Comparison of ENCODE assay signal across 8 cellular contexts in the genomic region with DNA sequence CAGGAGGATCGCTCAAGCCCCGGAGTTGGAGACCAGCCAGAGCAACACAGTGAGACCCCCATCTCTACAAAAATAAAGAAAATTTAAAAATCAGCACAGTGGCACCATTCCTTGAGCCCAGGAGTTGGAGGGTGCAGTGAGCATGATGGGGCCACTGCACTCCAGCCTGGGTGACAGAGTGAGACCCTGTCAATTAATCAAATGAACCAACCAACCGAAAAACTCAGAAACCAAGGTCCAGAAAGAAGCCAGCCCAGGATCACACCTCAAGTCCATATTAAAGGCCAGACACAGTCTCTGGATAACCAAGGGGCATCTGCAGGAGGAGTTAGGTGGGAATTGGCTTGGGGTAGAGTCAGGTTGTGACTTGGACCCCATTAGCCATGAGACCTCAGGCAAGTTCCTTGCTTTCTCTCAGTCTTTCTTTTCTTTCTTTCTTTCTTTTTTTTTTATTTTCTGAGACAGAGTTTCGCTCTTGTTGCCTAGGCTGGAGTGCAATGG. TPM values are rescaled to one million over a fixed set of nuclear protein-coding genes. Genes with fewer than 3 reads are reported as not detected.
DNase-seq lines count a peak whose midpoint lies in the region; ATAC-seq, FAIRE-seq and TF ChIP-seq lines count a peak whose summit lies in the region.

No MANE protein-coding gene starts in this region.

- H3K27me3 ChIP-seq in HepG2 (ENCODE audit: control insufficient read depth in 1 of 2, insufficient read depth in 2 of 2, low read length in 2 of 2) (no peaks in the 10 kb centered on the region; a peak in 1 of 5 replicates), thymus (ENCODE audit: control insufficient read depth, insufficient read depth) (no peaks in the 10 kb centered on the region)

- peak overlapping the region; percentile 97 for H3K9ac ChIP-seq in HepG2 (ENCODE audit: insufficient read depth, low read depth, low read length)

- H3K27ac ChIP-seq in HepG2 (ENCODE audit: extremely low read length, insufficient read depth, low read length) (peak overlapping the region; percentile 87), thymus (ENCODE audit: low read depth) (peak overlapping the region; percentile 87)

- H3K4me3 Mint-ChIP-seq in activated CD4-positive, alpha-beta T cell treated with anti-CD3 and anti-CD28 coated beads, Interleukin-2, amount 10 ng/mL, durations not matched to agents 24 days and 14 days, result peak overlapping the region; percentile 95

- H3K27ac Mint-ChIP-seq in activated CD4-positive, alpha-beta T cell treated with anti-CD3 and anti-CD28 coated beads, Interleukin-2, amount 10 ng/mL, durations not matched to agents 24 days and 14 days, result peak overlapping the region; percentile 92

- TSS peak; percentile 93 for BruUV-seq in HepG2 (replicated peaks; lab: Mats Ljungman, UMichigan)

- H3K4me1 Mint-ChIP-seq in activated CD4-positive, alpha-beta T cell treated with anti-CD3 and anti-CD28 coated beads, Interleukin-2, amount 10 ng/mL, durations not matched to agents 24 days and 14 days, result peaks cover 18% of the 10 kb centered on the region

- CTCF ChIA-PET in HepG2 (lab: Yijun Ruan, JAX; ENCODE audit: low intra/inter-chr PET ratio, low total read pairs), result no interaction called here

- H3K9me3 ChIP-seq in HepG2 (ENCODE audit: low read length) (no peaks in the 10 kb centered on the region), thymus (ENCODE audit: control insufficient read depth) (no peaks in the 10 kb centered on the region)

- H3K4me1 ChIP-seq in HepG2 (ENCODE audit: insufficient read depth, low read length) (peaks cover 52% of the 10 kb centered on the region), thymus (ENCODE audit: control insufficient read depth, insufficient read depth, low read length) (peaks cover 13% of the 10 kb centered on the region)

- H3K9me3 Mint-ChIP-seq in activated CD4-positive, alpha-beta T cell treated with anti-CD3 and anti-CD28 coated beads, Interleukin-2, amount 10 ng/mL, durations not matched to agents 24 days and 14 days, result no peaks in the 10 kb centered on the region

- H2AFZ ChIP-seq in HepG2 (ENCODE audit: low read length), result no peak overlapping the region

- POLR2A ChIA-PET in HepG2 (lab: Yijun Ruan, JAX), result interaction anchor here (0.6 to 4.4 kb wide), 13 partner anchors 10 to 167 kb away, joined by 3 to 80 read pairs (median 12); a partner anchor contains a TSS

- H3K4me3 ChIP-seq in astrocyte of the cerebellum (ENCODE audit: low read depth, low read length), result peak overlapping the region; percentile 75
- peak overlapping the region; percentile 88 to 100 (median 94) for H3K4me3 ChIP-seq in HepG2 (replicated peaks in 1 of 3; ENCODE audit: insufficient read depth in 1 of 3, low read depth in 2 of 3, low read length in 3 of 3)
- H3K4me3 ChIP-seq in thymus (ENCODE audit: low read length), result peak overlapping the region; percentile 73

- 24% methylated on average over 4 of the region's 4 CpGs for WGBS in HepG2 (ENCODE audit: low lambda C conversion rate)
- 26% methylated on average over 4 of the region's 4 CpGs for WGBS in thymus

- no peaks in the 10 kb centered on the region for H3K36me3 Mint-ChIP-seq in activated CD4-positive, alpha-beta T cell treated with anti-CD3 and anti-CD28 coated beads, Interleukin-2, amount 10 ng/mL, durations not matched to agents 24 days and 14 days (ENCODE audit: low read depth)

- FAIRE-seq in HepG2 (lab: Jason Lieb, UNC), result no peak

- ATAC-seq in HepG2, result peak; percentile 1; the same call in 2 of the 3 replicates

- TF ChIP-seq CTCF in astrocyte of the cerebellum (IDR thresholded peaks at IDR 0.05; ENCODE audit: low read depth, low read length, missing control alignments) (no peak), HepG2 (CRISPR knock-in tag; IDR thresholded peaks at IDR 0.05) (no peak)

- DNase-seq in activated CD4-positive, alpha-beta T cell treated with anti-CD3 and anti-CD28 coated beads, Interleukin-2, amount 10 ng/mL, durations not matched to agents 24 days and 14 days, result no peak
- DNase-seq in activated CD4-positive, alpha-beta T cell treated with anti-CD3 and anti-CD28 coated beads for 1 hour, result no peak
- DNase-seq in astrocyte of the cerebellum (ENCODE audit: low read depth), result no peak
- DNase-seq in HepG2 (ENCODE audit: low spot score), result no peak
- no peak for DNase-seq in DMS 273 (lab: John Stamatoyannopoulos, UW; ENCODE audit: unreplicated experiment)
- DNase-seq in effector CD4-positive, alpha-beta T cell, result no peak
- no peak for DNase-seq in DMS53 treated with DMSO at 0.1 percent for 48 hours (lab: John Stamatoyannopoulos, UW; ENCODE audit: unreplicated experiment)

- H3K36me3 ChIP-seq in HepG2 (replicated peaks in 1 of 2; ENCODE audit: control insufficient read depth in 1 of 2, insufficient read depth in 2 of 2, low read length in 2 of 2), result no peaks in the 10 kb centered on the region
- H3K36me3 ChIP-seq in thymus (ENCODE audit: control insufficient read depth, insufficient read depth), result no peaks in the 10 kb centered on the region

- peak overlapping the region; percentile 100 for H3K4me2 ChIP-seq in HepG2 (ENCODE audit: low read depth, low read length)

- intact Hi-C loops in activated CD4-positive, alpha-beta T cell treated with anti-CD3 and anti-CD28 coated beads, Interleukin-2, amount 10 ng/mL, durations not matched to agents 24 days and 14 days (cut with micrococcal nuclease), result loop anchor here (2.0 kb wide), 1 partner anchor 18 kb away; a partner anchor contains a TSS
- intact Hi-C loops in HepG2 (cut with micrococcal nuclease; ENCODE audit: unreplicated experiment), result no loop called here

- H3K27me3 Mint-ChIP-seq in activated CD4-positive, alpha-beta T cell treated with anti-CD3 and anti-CD28 coated beads, Interleukin-2, amount 10 ng/mL, durations not matched to agents 24 days and 14 days, result no peaks in the 10 kb centered on the region

- H4K20me1 ChIP-seq in HepG2 (ENCODE audit: insufficient read depth, low read length), result no peaks in the 10 kb centered on the region

- in situ Hi-C loops in astrocyte of the cerebellum (cut with HindIII; ENCODE audit: low sequenced_read_pairs), result no loop called here
- in situ Hi-C loops in HepG2 (cut with HindIII; ENCODE audit: extremely low pct_ligation_motif_present, low pct_unique_long_range_greater_than_20kb), result no loop called here

- no peak for TF ChIP-seq RAD21 in HepG2 (CRISPR knock-in tag; IDR thresholded peaks at IDR 0.05)

- TF ChIP-seq POLR2A in HepG2 (IDR thresholded peaks at IDR 0.05; ENCODE audit: insufficient read depth in 1 of 2, low read depth in 2 of 2, low read length in 2 of 2), result no peak

- TF ChIP-seq EP300 in HepG2 (IDR thresholded peaks at IDR 0.05; ENCODE audit: low read depth in 2 of 2, low read length in 2 of 2), result no peak
- TF ChIP-seq EP300 in HepG2 (CRISPR knock-in tag; IDR thresholded peaks at IDR 0.05; ENCODE audit: borderline replicate concordance), result no peak

- H3K79me2 ChIP-seq in HepG2 (ENCODE audit: insufficient read depth, low read length), result peaks cover 18% of the 10 kb centered on the region

RNA-seq across cellular contexts. Expression of a gene that starts 2.4 kb away (rescaled TPM):
- 0.42 and 0.83 TPM in 2 replicates for total RNA-seq in activated CD4-positive, alpha-beta T cell treated with anti-CD3 and anti-CD28 coated beads, Interleukin-2, amount 10 ng/mL, durations not matched to agents 24 days and 14 days
- 0.77 and 0.93 TPM in 2 replicates for total RNA-seq in HepG2 (2016; rRNA removed; fragmentation: Illumina TruSeq; extraction: Trizol)
- 0.88 and 1.6 TPM in 2 replicates for total RNA-seq in HepG2 (2016; cell fraction: cytosol; rRNA removed; fragmentation: Illumina TruSeq; extraction: Trizol; ENCODE audit: low read depth)
- 1.00 and 1.1 TPM in 2 replicates for total RNA-seq in HepG2 (2016; cell fraction: insoluble cytoplasmic fraction; rRNA removed; fragmentation: Illumina TruSeq; extraction: Trizol)
- 0.71 and 0.90 TPM in 2 replicates for total RNA-seq in HepG2 (2016; cell fraction: membrane; rRNA removed; fragmentation: Illumina TruSeq; extraction: Trizol)
- total RNA-seq in HepG2 (2016; cell fraction: nucleus; rRNA removed; fragmentation: Illumina TruSeq; extraction: Trizol), result 0.53 and 1.1 TPM in 2 replicates
- polyA plus RNA-seq in HepG2 (2011; rRNA removed), result 0.34 and 0.54 TPM in 2 replicates
- polyA plus RNA-seq in HepG2 (2011; cell fraction: cytosol; rRNA removed), result 0.22 and 0.75 TPM in 2 replicates
- polyA plus RNA-seq in HepG2 (2011; cell fraction: nucleus; rRNA removed), result 2.1 and 2.9 TPM in 2 replicates
- polyA plus RNA-seq in HepG2 (2012), result 3.1 and 4.6 TPM in 2 replicates
- polyA plus RNA-seq in HepG2 (2016; cell fraction: cytosol; fragmentation: Illumina TruSeq; extraction: Trizol; ENCODE audit: low read depth), result 0.66 and 0.93 TPM in 2 replicates
- polyA plus RNA-seq in HepG2 (2016; cell fraction: insoluble cytoplasmic fraction; fragmentation: Illumina TruSeq; extraction: Trizol; ENCODE audit: low read depth), result 0.40 and 0.55 TPM in 2 replicates
- polyA plus RNA-seq in HepG2 (2016; cell fraction: membrane; fragmentation: Illumina TruSeq; extraction: Trizol; ENCODE audit: low read depth), result 0.49 TPM in 2 replicates
- polyA plus RNA-seq in HepG2 (2016; cell fraction: nucleus; fragmentation: Illumina TruSeq; extraction: Trizol; ENCODE audit: insufficient read depth, low read depth), result 1.3 and 1.4 TPM in 2 replicates
- 0.94 and 1.4 TPM in 2 replicates for polyA minus RNA-seq in HepG2 (2011; rRNA and poly(A)+ RNA removed; ENCODE audit: low replicate concordance)
- 0.62 and 0.89 TPM in 2 replicates for polyA minus RNA-seq in HepG2 (2011; cell fraction: cytosol; rRNA and poly(A)+ RNA removed)
- 1.2 and 1.3 TPM in 2 replicates for polyA minus RNA-seq in HepG2 (2011; cell fraction: nucleus; rRNA and poly(A)+ RNA removed)
- 6.1 TPM for polyA plus RNA-seq in thymus

RNA-seq across cellular contexts. Expression of a gene that starts 6.8 kb away (rescaled TPM):
- 97.7 and 109 TPM in 2 replicates for total RNA-seq in activated CD4-positive, alpha-beta T cell treated with anti-CD3 and anti-CD28 coated beads, Interleukin-2, amount 10 ng/mL, durations not matched to agents 24 days and 14 days
- 90.7 and 115 TPM in 2 replicates for total RNA-seq in HepG2 (2016; rRNA removed; fragmentation: Illumina TruSeq; extraction: Trizol)
- 22.2 and 24.7 TPM in 2 replicates for total RNA-seq in HepG2 (2016; cell fraction: cytosol; rRNA removed; fragmentation: Illumina TruSeq; extraction: Trizol; ENCODE audit: low read depth)
- 99.1 and 105 TPM in 2 replicates for total RNA-seq in HepG2 (2016; cell fraction: insoluble cytoplasmic fraction; rRNA removed; fragmentation: Illumina TruSeq; extraction: Trizol)
- total RNA-seq in HepG2 (2016; cell fraction: membrane; rRNA removed; fragmentation: Illumina TruSeq; extraction: Trizol), result 64.5 and 68.5 TPM in 2 replicates
- total RNA-seq in HepG2 (2016; cell fraction: nucleus; rRNA removed; fragmentation: Illumina TruSeq; extraction: Trizol), result 102 and 126 TPM in 2 replicates
- 125 and 158 TPM in 2 replicates for polyA plus RNA-seq in HepG2 (2011; rRNA removed)
- polyA plus RNA-seq in HepG2 (2011; cell fraction: cytosol; rRNA removed), result 60.6 and 76.3 TPM in 2 replicates
- 464 and 551 TPM in 2 replicates for polyA plus RNA-seq in HepG2 (2011; cell fraction: nucleus; rRNA removed)
- polyA plus RNA-seq in HepG2 (2012), result 189 and 231 TPM in 2 replicates
- 24.2 and 25.6 TPM in 2 replicates for polyA plus RNA-seq in HepG2 (2016; cell fraction: cytosol; fragmentation: Illumina TruSeq; extraction: Trizol; ENCODE audit: low read depth)
- 120 and 149 TPM in 2 replicates for polyA plus RNA-seq in HepG2 (2016; cell fraction: insoluble cytoplasmic fraction; fragmentation: Illumina TruSeq; extraction: Trizol; ENCODE audit: low read depth)
- 59.9 and 61.3 TPM in 2 replicates for polyA plus RNA-seq in HepG2 (2016; cell fraction: membrane; fragmentation: Illumina TruSeq; extraction: Trizol; ENCODE audit: low read depth)
- polyA plus RNA-seq in HepG2 (2016; cell fraction: nucleus; fragmentation: Illumina TruSeq; extraction: Trizol; ENCODE audit: insufficient read depth, low read depth), result 256 and 260 TPM in 2 replicates
- polyA minus RNA-seq in HepG2 (2011; rRNA and poly(A)+ RNA removed; ENCODE audit: low replicate concordance), result 127 and 141 TPM in 2 replicates
- 69.1 and 69.4 TPM in 2 replicates for polyA minus RNA-seq in HepG2 (2011; cell fraction: cytosol; rRNA and poly(A)+ RNA removed)
- 69.1 and 80.1 TPM in 2 replicates for polyA minus RNA-seq in HepG2 (2011; cell fraction: nucleus; rRNA and poly(A)+ RNA removed)
- polyA plus RNA-seq in thymus, result 89.3 TPM

RNA-seq across cellular contexts. Expression of a gene that starts 11.7 kb away (rescaled TPM):
- 67.8 and 72.6 TPM in 2 replicates for total RNA-seq in activated CD4-positive, alpha-beta T cell treated with anti-CD3 and anti-CD28 coated beads, Interleukin-2, amount 10 ng/mL, durations not matched to agents 24 days and 14 days
- total RNA-seq in HepG2 (2016; rRNA removed; fragmentation: Illumina TruSeq; extraction: Trizol), result 38.9 and 40.2 TPM in 2 replicates
- total RNA-seq in HepG2 (2016; cell fraction: cytosol; rRNA removed; fragmentation: Illumina TruSeq; extraction: Trizol; ENCODE audit: low read depth), result 28.0 and 30.5 TPM in 2 replicates
- 37.2 and 39.5 TPM in 2 replicates for total RNA-seq in HepG2 (2016; cell fraction: insoluble cytoplasmic fraction; rRNA removed; fragmentation: Illumina TruSeq; extraction: Trizol)
- 34.6 and 39.3 TPM in 2 replicates for total RNA-seq in HepG2 (2016; cell fraction: membrane; rRNA removed; fragmentation: Illumina TruSeq; extraction: Trizol)
- 34.5 and 44.1 TPM in 2 replicates for total RNA-seq in HepG2 (2016; cell fraction: nucleus; rRNA removed; fragmentation: Illumina TruSeq; extraction: Trizol)
- polyA plus RNA-seq in HepG2 (2011; rRNA removed) (74.4 and 85.4 TPM in 2 replicates), thymus (45.2 TPM)
- 53.2 and 55.1 TPM in 2 replicates for polyA plus RNA-seq in HepG2 (2011; cell fraction: cytosol; rRNA removed)
- polyA plus RNA-seq in HepG2 (2011; cell fraction: nucleus; rRNA removed), result 173 and 195 TPM in 2 replicates
- 41.9 and 49.7 TPM in 2 replicates for polyA plus RNA-seq in HepG2 (2012)
- 14.9 and 18.6 TPM in 2 replicates for polyA plus RNA-seq in HepG2 (2016; cell fraction: cytosol; fragmentation: Illumina TruSeq; extraction: Trizol; ENCODE audit: low read depth)
- 55.1 and 57.7 TPM in 2 replicates for polyA plus RNA-seq in HepG2 (2016; cell fraction: insoluble cytoplasmic fraction; fragmentation: Illumina TruSeq; extraction: Trizol; ENCODE audit: low read depth)
- 24.6 and 25.0 TPM in 2 replicates for polyA plus RNA-seq in HepG2 (2016; cell fraction: membrane; fragmentation: Illumina TruSeq; extraction: Trizol; ENCODE audit: low read depth)
- polyA plus RNA-seq in HepG2 (2016; cell fraction: nucleus; fragmentation: Illumina TruSeq; extraction: Trizol; ENCODE audit: insufficient read depth, low read depth), result 99.9 and 109 TPM in 2 replicates
- 81.6 and 104 TPM in 2 replicates for polyA minus RNA-seq in HepG2 (2011; rRNA and poly(A)+ RNA removed; ENCODE audit: low replicate concordance)
- polyA minus RNA-seq in HepG2 (2011; cell fraction: cytosol; rRNA and poly(A)+ RNA removed), result 29.7 and 33.3 TPM in 2 replicates
- 50.6 and 76.5 TPM in 2 replicates for polyA minus RNA-seq in HepG2 (2011; cell fraction: nucleus; rRNA and poly(A)+ RNA removed)

RNA-seq across cellular contexts. Expression of a gene that starts 19.1 kb away (rescaled TPM):
- total RNA-seq in activated CD4-positive, alpha-beta T cell treated with anti-CD3 and anti-CD28 coated beads, Interleukin-2, amount 10 ng/mL, durations not matched to agents 24 days and 14 days, result 20.4 and 20.7 TPM in 2 replicates
- total RNA-seq in HepG2 (2016; rRNA removed; fragmentation: Illumina TruSeq; extraction: Trizol), result 13.1 and 40.1 TPM in 2 replicates
- 11.7 and 11.8 TPM in 2 replicates for total RNA-seq in HepG2 (2016; cell fraction: cytosol; rRNA removed; fragmentation: Illumina TruSeq; extraction: Trizol; ENCODE audit: low read depth)
- 11.6 and 40.3 TPM in 2 replicates for total RNA-seq in HepG2 (2016; cell fraction: insoluble cytoplasmic fraction; rRNA removed; fragmentation: Illumina TruSeq; extraction: Trizol)
- total RNA-seq in HepG2 (2016; cell fraction: membrane; rRNA removed; fragmentation: Illumina TruSeq; extraction: Trizol), result 16.4 and 17.9 TPM in 2 replicates
- 46.8 and 52.2 TPM in 2 replicates for total RNA-seq in HepG2 (2016; cell fraction: nucleus; rRNA removed; fragmentation: Illumina TruSeq; extraction: Trizol)
- polyA plus RNA-seq in HepG2 (2011; rRNA removed) (28.2 and 29.4 TPM in 2 replicates), thymus (33.6 TPM)
- polyA plus RNA-seq in HepG2 (2011; cell fraction: cytosol; rRNA removed), result 19.2 and 36.3 TPM in 2 replicates
- 76.6 and 98.9 TPM in 2 replicates for polyA plus RNA-seq in HepG2 (2011; cell fraction: nucleus; rRNA removed)
- polyA plus RNA-seq in HepG2 (2012), result 20.7 and 21.0 TPM in 2 replicates
- polyA plus RNA-seq in HepG2 (2016; cell fraction: cytosol; fragmentation: Illumina TruSeq; extraction: Trizol; ENCODE audit: low read depth), result 8.0 and 8.6 TPM in 2 replicates
- 12.0 and 16.4 TPM in 2 replicates for polyA plus RNA-seq in HepG2 (2016; cell fraction: insoluble cytoplasmic fraction; fragmentation: Illumina TruSeq; extraction: Trizol; ENCODE audit: low read depth)
- polyA plus RNA-seq in HepG2 (2016; cell fraction: membrane; fragmentation: Illumina TruSeq; extraction: Trizol; ENCODE audit: low read depth), result 11.8 and 12.2 TPM in 2 replicates
- 83.1 and 85.8 TPM in 2 replicates for polyA plus RNA-seq in HepG2 (2016; cell fraction: nucleus; fragmentation: Illumina TruSeq; extraction: Trizol; ENCODE audit: insufficient read depth, low read depth)
- polyA minus RNA-seq in HepG2 (2011; rRNA and poly(A)+ RNA removed; ENCODE audit: low replicate concordance), result 23.9 and 52.5 TPM in 2 replicates
- 17.1 and 17.5 TPM in 2 replicates for polyA minus RNA-seq in HepG2 (2011; cell fraction: cytosol; rRNA and poly(A)+ RNA removed)
- 31.7 and 32.4 TPM in 2 replicates for polyA minus RNA-seq in HepG2 (2011; cell fraction: nucleus; rRNA and poly(A)+ RNA removed)

RNA-seq across cellular contexts. Expression of a gene that starts 22.4 kb away (rescaled TPM):
- 29.1 and 31.1 TPM in 2 replicates for total RNA-seq in activated CD4-positive, alpha-beta T cell treated with anti-CD3 and anti-CD28 coated beads, Interleukin-2, amount 10 ng/mL, durations not matched to agents 24 days and 14 days
- 20.1 and 22.4 TPM in 2 replicates for total RNA-seq in HepG2 (2016; rRNA removed; fragmentation: Illumina TruSeq; extraction: Trizol)
- 25.7 and 27.1 TPM in 2 replicates for total RNA-seq in HepG2 (2016; cell fraction: cytosol; rRNA removed; fragmentation: Illumina TruSeq; extraction: Trizol; ENCODE audit: low read depth)
- total RNA-seq in HepG2 (2016; cell fraction: insoluble cytoplasmic fraction; rRNA removed; fragmentation: Illumina TruSeq; extraction: Trizol), result 19.5 and 23.7 TPM in 2 replicates
- total RNA-seq in HepG2 (2016; cell fraction: membrane; rRNA removed; fragmentation: Illumina TruSeq; extraction: Trizol), result 36.3 and 38.4 TPM in 2 replicates
- total RNA-seq in HepG2 (2016; cell fraction: nucleus; rRNA removed; fragmentation: Illumina TruSeq; extraction: Trizol), result 19.9 and 24.0 TPM in 2 replicates
- polyA plus RNA-seq in HepG2 (2011; rRNA removed) (5.5 and 6.5 TPM in 2 replicates), thymus (5.1 TPM)
- polyA plus RNA-seq in HepG2 (2011; cell fraction: cytosol; rRNA removed), result 3.1 and 3.3 TPM in 2 replicates
- 15.1 and 18.7 TPM in 2 replicates for polyA plus RNA-seq in HepG2 (2011; cell fraction: nucleus; rRNA removed)
- 6.5 and 8.5 TPM in 2 replicates for polyA plus RNA-seq in HepG2 (2012)
- polyA plus RNA-seq in HepG2 (2016; cell fraction: cytosol; fragmentation: Illumina TruSeq; extraction: Trizol; ENCODE audit: low read depth), result 36.9 and 41.0 TPM in 2 replicates
- polyA plus RNA-seq in HepG2 (2016; cell fraction: insoluble cytoplasmic fraction; fragmentation: Illumina TruSeq; extraction: Trizol; ENCODE audit: low read depth), result 31.0 and 31.1 TPM in 2 replicates
- polyA plus RNA-seq in HepG2 (2016; cell fraction: membrane; fragmentation: Illumina TruSeq; extraction: Trizol; ENCODE audit: low read depth), result 41.0 and 42.1 TPM in 2 replicates
- 56.5 and 60.1 TPM in 2 replicates for polyA plus RNA-seq in HepG2 (2016; cell fraction: nucleus; fragmentation: Illumina TruSeq; extraction: Trizol; ENCODE audit: insufficient read depth, low read depth)
- polyA minus RNA-seq in HepG2 (2011; rRNA and poly(A)+ RNA removed; ENCODE audit: low replicate concordance), result 2.7 and 15.4 TPM in 2 replicates
- 1.6 and 2.4 TPM in 2 replicates for polyA minus RNA-seq in HepG2 (2011; cell fraction: cytosol; rRNA and poly(A)+ RNA removed)
- 9.1 and 9.4 TPM in 2 replicates for polyA minus RNA-seq in HepG2 (2011; cell fraction: nucleus; rRNA and poly(A)+ RNA removed)
